In genomic region chr5:15500326-15500958, GRCh38 we compare ENCODE assay signal across 8 cellular contexts. TPM values are rescaled to one million over a fixed set of nuclear protein-coding genes. Genes with fewer than 3 reads are reported as not detected.
DNase-seq lines count a peak whose midpoint lies in the region; ATAC-seq and TF ChIP-seq lines count a peak whose summit lies in the region.

No MANE protein-coding gene starts in this region.

- H3K27me3 Mint-ChIP-seq in activated T-cell treated with anti-CD3 and anti-CD28 coated beads, Interleukin-2, amount 50 U/mL, for 24 hours = peaks cover 58% of the 10 kb centered on the region

- no peak for TF ChIP-seq CTCF in gastrocnemius medialis (IDR thresholded peaks at IDR 0.05 in 4 of 5, conservative IDR thresholded peaks at IDR 0.05 in 1 of 5)

- no peaks in the 10 kb centered on the region for H3K9me3 ChIP-seq in gastrocnemius medialis

- ATAC-seq in gastrocnemius medialis = peak; percentile 51 to 55
- no peak for ATAC-seq in GM19023 (IDR thresholded peaks at IDR 0.05; ENCODE audit: unreplicated experiment)

- H3K4me3 ChIP-seq in iPS-11a (ENCODE audit: low read depth, low read length) = peak overlapping the region; percentile 77
- peak overlapping the region; percentile 50 to 65 (median 56) for H3K4me3 ChIP-seq in gastrocnemius medialis

- DNase-seq in HEK293T (ENCODE audit: extremely low spot score) = peak; percentile 10
- DNase-seq in gastrocnemius medialis = peak; percentile 7 to 54
- no peak for DNase-seq in cortex of kidney (lab: John Stamatoyannopoulos, UW)
- DNase-seq in activated T-cell treated with anti-CD3 and anti-CD28 coated beads, Interleukin-2, amount 50 U/mL, for 24 hours = no peak
- no peak for DNase-seq in cerebellum (ENCODE audit: low spot score)

- peaks cover 0 to 3% of the 10 kb centered on the region in 2 donors for H3K4me1 ChIP-seq in gastrocnemius medialis

- H3K27ac ChIP-seq in angular gyrus (ENCODE audit: low read depth, low read length) (peak overlapping the region; percentile 45), gastrocnemius medialis (peak overlapping the region; percentile 66 to 73 (median 72))

- peaks cover 0 to 4% (median 0%) of the 10 kb centered on the region in 3 donors for H3K27me3 ChIP-seq in gastrocnemius medialis

- H3K36me3 Mint-ChIP-seq in activated T-cell treated with anti-CD3 and anti-CD28 coated beads, Interleukin-2, amount 50 U/mL, for 24 hours (ENCODE audit: low read depth) = no peaks in the 10 kb centered on the region

- intact Hi-C loops in gastrocnemius medialis (cut with DNase I; ENCODE audit: low total_unique reads) = loop anchor here (10.0 kb wide), 1 partner anchor 294 kb away; no protein-coding TSS in a partner anchor

- CTCF ChIA-PET in HEK293T (lab: Yijun Ruan, JAX) = no interaction called here

- H3K4me3 Mint-ChIP-seq in activated T-cell treated with anti-CD3 and anti-CD28 coated beads, Interleukin-2, amount 50 U/mL, for 24 hours = no peak overlapping the region

- no peaks in the 10 kb centered on the region for H3K36me3 ChIP-seq in gastrocnemius medialis

- H3K27ac Mint-ChIP-seq in activated T-cell treated with anti-CD3 and anti-CD28 coated beads, Interleukin-2, amount 50 U/mL, for 24 hours = no peak overlapping the region

- peaks cover 3% of the 10 kb centered on the region for H3K9me3 Mint-ChIP-seq in activated T-cell treated with anti-CD3 and anti-CD28 coated beads, Interleukin-2, amount 50 U/mL, for 24 hours

- POLR2A ChIA-PET in HEK293T (lab: Yijun Ruan, JAX) = no interaction called here

- in situ Hi-C loops in gastrocnemius medialis (cut with MboI; ENCODE audit: low sequenced_read_pairs in 4 of 4) = no loop called here

- TF ChIP-seq POLR2A in gastrocnemius medialis (IDR thresholded peaks at IDR 0.05) = no peak

- H3K4me1 Mint-ChIP-seq in activated T-cell treated with anti-CD3 and anti-CD28 coated beads, Interleukin-2, amount 50 U/mL, for 24 hours (ENCODE audit: low read depth) = peaks cover 3% of the 10 kb centered on the region

TF ChIP-seq in HEK293T, 16 proteins besides CTCF, POLR2A, EP300 and RAD21:
- TF ChIP-seq CTBP1 (IDR thresholded peaks at IDR 0.05; ENCODE audit: borderline replicate concordance) (no peak), NFRKB (IDR thresholded peaks at IDR 0.05) (no peak)

RNA-seq across cellular contexts. Expression of gene FBXL7, which starts 0.5 kb away (rescaled TPM):
- total RNA-seq in gastrocnemius medialis (1 to 10 TPM; 2.4 to 4.9 (median 3.1) TPM), cerebellum (7.8 TPM)

Comparison
In these comparisons a context has a peak if more than half of its experiments do, and no peak if none do; other contexts are left out.
1. DNase-seq: peak in HEK293T (single experiment) and gastrocnemius medialis (2 of 2); none in cortex of kidney (single experiment), activated T-cell treated with anti-CD3 and anti-CD28 coated beads, Interleukin-2, amount 50 U/mL, for 24 hours (single experiment) and cerebellum (single experiment).